In genomic region chr2:20264629-20265028, GRCh38 we compare ENCODE assay signal across 19 cellular contexts. TPM values are rescaled to one million over a fixed set of nuclear protein-coding genes. Genes with fewer than 3 reads are reported as not detected.
DNase-seq lines count a peak whose midpoint lies in the region; ATAC-seq and TF ChIP-seq lines count a peak whose summit lies in the region.
"Had no signal": no experiment of that assay in that cellular context is flagged by ENCODE, and none has a peak within 500 bp of the region (broad histone marks: within the 10 kb centered on the region; RNA-seq: fewer than 3 reads in every experiment).

No MANE protein-coding gene starts in this region.

- no peak for ATAC-seq in GM21717 (IDR thresholded peaks at IDR 0.05; ENCODE audit: unreplicated experiment)

- no peak for DNase-seq in activated T-cell treated with anti-CD3 and anti-CD28 coated beads, Interleukin-2, amount 50 U/mL, for 24 hours
- no peak for DNase-seq in activated T-cell treated with anti-CD3 and anti-CD28 coated beads, Interleukin-2, amount 50 U/mL, for 1 hour
- DNase-seq in MV-4-11 (lab: John Stamatoyannopoulos, UW) (peak; percentile 1), nephron progenitor cell (no peak), NCI-H187 treated with DMSO at 0.1 percent for 48 hours (lab: John Stamatoyannopoulos, UW) (no peak)
- DNase-seq in activated naive CD8-positive, alpha-beta T cell treated with anti-CD3 and anti-CD28 coated beads for 36 hours = no peak
- DNase-seq: AML-193, COR-L47, DMS 273 treated with DMSO at 0.1 percent for 48 hours, Kasumi-1, MG63, NCI-H1105, NCI-H2081 treated with DMSO at 0.1 percent for 48 hours, NCI-H446 treated with DMSO at 0.1 percent for 48 hours, NCI-H82, RPMI8226, SHP77 treated with DMSO at 0.1 percent for 48 hours had no signal

- TF ChIP-seq CTCF in nephron progenitor cell (IDR thresholded peaks at IDR 0.05) = no peak

- no peaks in the 10 kb centered on the region for H3K9me3 Mint-ChIP-seq in activated T-cell treated with anti-CD3 and anti-CD28 coated beads, Interleukin-2, amount 50 U/mL, for 24 hours
- H3K9me3 Mint-ChIP-seq in activated naive CD8-positive, alpha-beta T cell treated with anti-CD3 and anti-CD28 coated beads for 36 hours = no peaks in the 10 kb centered on the region
- no peaks in the 10 kb centered on the region for H3K9me3 Mint-ChIP-seq in nephron progenitor cell
- H3K9me3 Mint-ChIP-seq: IgD-negative memory B cell had no signal

- H3K36me3 Mint-ChIP-seq in activated T-cell treated with anti-CD3 and anti-CD28 coated beads, Interleukin-2, amount 50 U/mL, for 24 hours (ENCODE audit: low read depth) = peaks cover 80% of the 10 kb centered on the region
- H3K36me3 Mint-ChIP-seq in activated naive CD8-positive, alpha-beta T cell treated with anti-CD3 and anti-CD28 coated beads for 36 hours = peaks cover 24% of the 10 kb centered on the region
- peaks cover 74% of the 10 kb centered on the region for H3K36me3 Mint-ChIP-seq in nephron progenitor cell (ENCODE audit: low read depth)

- no peaks in the 10 kb centered on the region for H3K27me3 Mint-ChIP-seq in activated T-cell treated with anti-CD3 and anti-CD28 coated beads, Interleukin-2, amount 50 U/mL, for 24 hours
- no peaks in the 10 kb centered on the region for H3K27me3 Mint-ChIP-seq in activated naive CD8-positive, alpha-beta T cell treated with anti-CD3 and anti-CD28 coated beads for 36 hours
- no peaks in the 10 kb centered on the region for H3K27me3 Mint-ChIP-seq in nephron progenitor cell (ENCODE audit: low read depth, poor library complexity)
- H3K27me3 Mint-ChIP-seq: IgD-negative memory B cell had no signal

- H3K4me1 Mint-ChIP-seq in activated T-cell treated with anti-CD3 and anti-CD28 coated beads, Interleukin-2, amount 50 U/mL, for 24 hours (ENCODE audit: low read depth) = peaks cover 2% of the 10 kb centered on the region
- peaks cover 3% of the 10 kb centered on the region for H3K4me1 Mint-ChIP-seq in activated naive CD8-positive, alpha-beta T cell treated with anti-CD3 and anti-CD28 coated beads for 36 hours
- H3K4me1 Mint-ChIP-seq in nephron progenitor cell = no peaks in the 10 kb centered on the region

- no peak overlapping the region for H3K4me3 Mint-ChIP-seq in activated T-cell treated with anti-CD3 and anti-CD28 coated beads, Interleukin-2, amount 50 U/mL, for 24 hours
- no peak overlapping the region for H3K4me3 Mint-ChIP-seq in activated naive CD8-positive, alpha-beta T cell treated with anti-CD3 and anti-CD28 coated beads for 36 hours
- no peak overlapping the region for H3K4me3 Mint-ChIP-seq in nephron progenitor cell
- H3K4me3 Mint-ChIP-seq: IgD-negative memory B cell had no signal

- H3K27ac Mint-ChIP-seq in activated T-cell treated with anti-CD3 and anti-CD28 coated beads, Interleukin-2, amount 50 U/mL, for 24 hours = peak overlapping the region; percentile 56
- H3K27ac Mint-ChIP-seq in activated naive CD8-positive, alpha-beta T cell treated with anti-CD3 and anti-CD28 coated beads for 36 hours = peak overlapping the region; percentile 51
- peak overlapping the region; percentile 67 for H3K27ac Mint-ChIP-seq in nephron progenitor cell

RNA-seq across cellular contexts. Expression of gene SDC1, which starts 39.7 kb away (rescaled TPM):
- total RNA-seq in activated naive CD8-positive, alpha-beta T cell treated with anti-CD3 and anti-CD28 coated beads for 36 hours = under 1 TPM in 1 of 2 experiments, not detected in 1; 0.36 TPM
